9 cellular contexts compared by ENCODE assay signal in genomic region chr12:121033625-121034349, GRCh38. TPM values are rescaled to one million over a fixed set of nuclear protein-coding genes. Genes with fewer than 3 reads are reported as not detected.
DNase-seq lines count a peak whose midpoint lies in the region; ATAC-seq, FAIRE-seq and TF ChIP-seq lines count a peak whose summit lies in the region.
"Had no signal": no experiment of that assay in that cellular context is flagged by ENCODE, and none has a peak within 500 bp of the region (broad histone marks: within the 10 kb centered on the region; RNA-seq: fewer than 3 reads in every experiment).

No MANE protein-coding gene starts in this region.

- no peak overlapping the region for H3K27ac ChIP-seq in right lobe of liver
- no peak overlapping the region for H3K27ac ChIP-seq in HepG2 (ENCODE audit: extremely low read length, insufficient read depth, low read length)
- H3K27ac ChIP-seq: KMS-11 had no signal

- FAIRE-seq in HepG2 (lab: Jason Lieb, UNC) (no peak), frontal cortex (lab: Jason Lieb, UNC) (no peak)

- peak in 3 of 4 donors; percentile 29 to 35 (median 29) for ATAC-seq in right lobe of liver
- ATAC-seq in HepG2 = no peak
- peak; percentile 58 for ATAC-seq in left colon

- intact Hi-C loops in right lobe of liver (cut with DNase I) (no loop called here), HepG2 (cut with micrococcal nuclease; ENCODE audit: unreplicated experiment) (no loop called here), left colon (cut with DNase I, micrococcal nuclease) (no loop called here)

- POLR2A ChIA-PET in HepG2 (lab: Yijun Ruan, JAX) = no interaction called here

- no peak for TF ChIP-seq RAD21 in HepG2 (CRISPR knock-in tag; IDR thresholded peaks at IDR 0.05)

- peaks cover 0 to 7% (median 0%) of the 10 kb centered on the region in 4 donors for H3K4me1 ChIP-seq in right lobe of liver
- H3K4me1 ChIP-seq in HepG2 (ENCODE audit: insufficient read depth, low read length) = peaks cover 23% of the 10 kb centered on the region

- H3K4me2 ChIP-seq in HepG2 (ENCODE audit: low read depth, low read length) = no peak overlapping the region
- H3K4me2 ChIP-seq: KMS-11 had no signal

- no peak for TF ChIP-seq CTCF in right lobe of liver (IDR thresholded peaks at IDR 0.05)
- TF ChIP-seq CTCF in HepG2 (CRISPR knock-in tag; IDR thresholded peaks at IDR 0.05) = no peak

- H3K27me3 ChIP-seq in right lobe of liver (no peaks in the 10 kb centered on the region), HepG2 (ENCODE audit: control insufficient read depth in 1 of 2, insufficient read depth in 2 of 2, low read length in 2 of 2) (peaks cover 0 to 11% of the 10 kb centered on the region in 2 experiments; a peak in 2 of 5 replicates)

- no peaks in the 10 kb centered on the region for H3K36me3 ChIP-seq in right lobe of liver
- H3K36me3 ChIP-seq in HepG2 (replicated peaks in 1 of 2; ENCODE audit: control insufficient read depth in 1 of 2, insufficient read depth in 2 of 2, low read length in 2 of 2) = no peaks in the 10 kb centered on the region

- H3K4me3 ChIP-seq in right lobe of liver (no peak overlapping the region), HepG2 (replicated peaks in 1 of 3; ENCODE audit: insufficient read depth in 1 of 3, low read depth in 2 of 3, low read length in 3 of 3) (no peak overlapping the region)

- no peak for TF ChIP-seq POLR2A in right lobe of liver (IDR thresholded peaks at IDR 0.05)
- no peak for TF ChIP-seq POLR2A in HepG2 (IDR thresholded peaks at IDR 0.05; ENCODE audit: insufficient read depth in 1 of 2, low read depth in 2 of 2, low read length in 2 of 2)

- H4K20me1 ChIP-seq in HepG2 (ENCODE audit: insufficient read depth, low read length) = no peaks in the 10 kb centered on the region

- no peak overlapping the region for H3K9ac ChIP-seq in HepG2 (ENCODE audit: insufficient read depth, low read depth, low read length)
- H3K9ac ChIP-seq: KMS-11 had no signal

- BruUV-seq in HepG2 (replicated peaks; lab: Mats Ljungman, UMichigan) = no TSS peak

- in situ Hi-C loops in HepG2 (cut with HindIII; ENCODE audit: extremely low pct_ligation_motif_present, low pct_unique_long_range_greater_than_20kb) = no loop called here

- CTCF ChIA-PET in HepG2 (lab: Yijun Ruan, JAX; ENCODE audit: low intra/inter-chr PET ratio, low total read pairs) = no interaction called here

- no peak overlapping the region for H2AFZ ChIP-seq in HepG2 (ENCODE audit: low read length)

- H3K79me2 ChIP-seq in HepG2 (ENCODE audit: insufficient read depth, low read length) = no peaks in the 10 kb centered on the region

- 71% methylated on average over 6 of the region's 10 CpGs for WGBS in right lobe of liver (ENCODE audit: insufficient coverage, low coverage, low lambda C conversion rate, missing lambda C conversion rate)
- WGBS in HepG2 (ENCODE audit: low lambda C conversion rate) = 58% methylated on average over 9 of the region's 10 CpGs

- DNase-seq in right lobe of liver (no peak), HepG2 (ENCODE audit: low spot score) (no peak), left colon (no peak), NCI-H2107 (lab: John Stamatoyannopoulos, UW) (no peak), frontal cortex (ENCODE audit: low spot score in 2 of 2) (no peak), hepatic stellate cell (ENCODE audit: low spot score) (no peak), COLO668 (lab: John Stamatoyannopoulos, UW; ENCODE audit: unreplicated experiment) (no peak)
- DNase-seq in activated T-cell treated with anti-CD3 and anti-CD28 coated beads, Interleukin-2, amount 50 U/mL, for 1 hour = peak; percentile 40

- TF ChIP-seq EP300 in HepG2 (IDR thresholded peaks at IDR 0.05; ENCODE audit: low read depth in 2 of 2, low read length in 2 of 2) = no peak
- no peak for TF ChIP-seq EP300 in HepG2 (CRISPR knock-in tag; IDR thresholded peaks at IDR 0.05; ENCODE audit: borderline replicate concordance)

- H3K9me3 ChIP-seq in right lobe of liver = no peaks in the 10 kb centered on the region
- no peaks in the 10 kb centered on the region for H3K9me3 ChIP-seq in HepG2 (ENCODE audit: low read length)

RNA-seq across cellular contexts. Expression of gene OASL, which starts 5.3 kb away (rescaled TPM):
- total RNA-seq in right lobe of liver (10 to 100 TPM in 2 of 6 experiments, 1 to 10 TPM in 4; 1.6 to 19.2 (median 4.1) TPM), HepG2 (2016; rRNA removed; fragmentation: Illumina TruSeq; extraction: Trizol) (0.18 and 0.22 TPM in 2 replicates), left colon (10 to 100 TPM in 1 of 2 donors, 1 to 10 TPM in 1; 7.1 to 16.6 TPM), frontal cortex (not detected)
- 0.18 and 0.30 TPM in 2 replicates for total RNA-seq in HepG2 (2016; cell fraction: cytosol; rRNA removed; fragmentation: Illumina TruSeq; extraction: Trizol; ENCODE audit: low read depth)
- 0.19 and 0.21 TPM in 2 replicates for total RNA-seq in HepG2 (2016; cell fraction: insoluble cytoplasmic fraction; rRNA removed; fragmentation: Illumina TruSeq; extraction: Trizol)
- total RNA-seq in HepG2 (2016; cell fraction: membrane; rRNA removed; fragmentation: Illumina TruSeq; extraction: Trizol) = 0.15 and 0.31 TPM in 2 replicates
- not detected in 2 replicates for total RNA-seq in HepG2 (2016; cell fraction: nucleus; rRNA removed; fragmentation: Illumina TruSeq; extraction: Trizol)
- polyA plus RNA-seq in HepG2 (2011; rRNA removed) = 0.09 and 0.11 TPM in 2 replicates
- polyA plus RNA-seq in HepG2 (2011; cell fraction: cytosol; rRNA removed) = 0.05 and 0.09 TPM in 2 replicates
- polyA plus RNA-seq in HepG2 (2011; cell fraction: nucleus; rRNA removed) = not detected in 2 replicates
- 0.07 TPM in 1 of 2 replicates, not detected in the other for polyA plus RNA-seq in HepG2 (2012)
- 0.18 and 0.25 TPM in 2 replicates for polyA plus RNA-seq in HepG2 (2016; cell fraction: cytosol; fragmentation: Illumina TruSeq; extraction: Trizol; ENCODE audit: low read depth)
- 0.20 and 0.21 TPM in 2 replicates for polyA plus RNA-seq in HepG2 (2016; cell fraction: insoluble cytoplasmic fraction; fragmentation: Illumina TruSeq; extraction: Trizol; ENCODE audit: low read depth)
- 0.14 and 0.29 TPM in 2 replicates for polyA plus RNA-seq in HepG2 (2016; cell fraction: membrane; fragmentation: Illumina TruSeq; extraction: Trizol; ENCODE audit: low read depth)
- polyA plus RNA-seq in HepG2 (2016; cell fraction: nucleus; fragmentation: Illumina TruSeq; extraction: Trizol; ENCODE audit: insufficient read depth, low read depth) = 0.37 TPM in 1 of 2 replicates, not detected in the other
- 0.46 and 6.9 TPM in 2 replicates for polyA minus RNA-seq in HepG2 (2011; rRNA and poly(A)+ RNA removed; ENCODE audit: low replicate concordance)
- polyA minus RNA-seq in HepG2 (2011; cell fraction: cytosol; rRNA and poly(A)+ RNA removed) = not detected in 2 replicates
- polyA minus RNA-seq in HepG2 (2011; cell fraction: nucleus; rRNA and poly(A)+ RNA removed) = not detected in 2 replicates

RNA-seq across cellular contexts. Expression of gene C12orf43, which starts 17.5 kb away (rescaled TPM):
- 10 to 100 TPM in 2 of 6 experiments, 1 to 10 TPM in 4; 6.7 to 12.2 (median 8.8) TPM for total RNA-seq in right lobe of liver
- total RNA-seq in HepG2 (2016; rRNA removed; fragmentation: Illumina TruSeq; extraction: Trizol) = 11.1 and 12.9 TPM in 2 replicates
- 2.9 and 3.0 TPM in 2 replicates for total RNA-seq in HepG2 (2016; cell fraction: cytosol; rRNA removed; fragmentation: Illumina TruSeq; extraction: Trizol; ENCODE audit: low read depth)
- total RNA-seq in HepG2 (2016; cell fraction: insoluble cytoplasmic fraction; rRNA removed; fragmentation: Illumina TruSeq; extraction: Trizol) = 11.4 and 12.4 TPM in 2 replicates
- 6.7 and 7.4 TPM in 2 replicates for total RNA-seq in HepG2 (2016; cell fraction: membrane; rRNA removed; fragmentation: Illumina TruSeq; extraction: Trizol)
- 6.3 and 8.5 TPM in 2 replicates for total RNA-seq in HepG2 (2016; cell fraction: nucleus; rRNA removed; fragmentation: Illumina TruSeq; extraction: Trizol)
- 7.5 and 7.9 TPM in 2 replicates for polyA plus RNA-seq in HepG2 (2011; rRNA removed)
- polyA plus RNA-seq in HepG2 (2011; cell fraction: cytosol; rRNA removed) = 7.3 TPM in 2 replicates
- 5.4 and 5.7 TPM in 2 replicates for polyA plus RNA-seq in HepG2 (2011; cell fraction: nucleus; rRNA removed)
- polyA plus RNA-seq in HepG2 (2012) = 4.9 and 5.2 TPM in 2 replicates
- polyA plus RNA-seq in HepG2 (2016; cell fraction: cytosol; fragmentation: Illumina TruSeq; extraction: Trizol; ENCODE audit: low read depth) = 2.1 and 2.4 TPM in 2 replicates
- polyA plus RNA-seq in HepG2 (2016; cell fraction: insoluble cytoplasmic fraction; fragmentation: Illumina TruSeq; extraction: Trizol; ENCODE audit: low read depth) = 15.7 and 18.4 TPM in 2 replicates
- polyA plus RNA-seq in HepG2 (2016; cell fraction: membrane; fragmentation: Illumina TruSeq; extraction: Trizol; ENCODE audit: low read depth) = 4.8 and 5.4 TPM in 2 replicates
- 11.1 and 11.5 TPM in 2 replicates for polyA plus RNA-seq in HepG2 (2016; cell fraction: nucleus; fragmentation: Illumina TruSeq; extraction: Trizol; ENCODE audit: insufficient read depth, low read depth)
- 5.8 and 9.3 TPM in 2 replicates for polyA minus RNA-seq in HepG2 (2011; rRNA and poly(A)+ RNA removed; ENCODE audit: low replicate concordance)
- polyA minus RNA-seq in HepG2 (2011; cell fraction: cytosol; rRNA and poly(A)+ RNA removed) = 3.1 and 3.3 TPM in 2 replicates
- polyA minus RNA-seq in HepG2 (2011; cell fraction: nucleus; rRNA and poly(A)+ RNA removed) = 8.5 and 12.4 TPM in 2 replicates
- 10 to 100 TPM; 12.5 to 14.4 TPM for total RNA-seq in left colon
- 12.2 TPM for total RNA-seq in frontal cortex

RNA-seq across cellular contexts. Expression of gene HNF1A, which starts 55.4 kb away (rescaled TPM):
- total RNA-seq in right lobe of liver (10 to 100 TPM in 5 of 6 experiments, 1 to 10 TPM in 1; 9.8 to 20.5 (median 19.0) TPM), HepG2 (2016; rRNA removed; fragmentation: Illumina TruSeq; extraction: Trizol) (27.0 and 34.7 TPM in 2 replicates), left colon (10 to 100 TPM; 16.0 to 16.9 TPM), frontal cortex (not detected)
- total RNA-seq in HepG2 (2016; cell fraction: cytosol; rRNA removed; fragmentation: Illumina TruSeq; extraction: Trizol; ENCODE audit: low read depth) = 8.0 and 9.3 TPM in 2 replicates
- total RNA-seq in HepG2 (2016; cell fraction: insoluble cytoplasmic fraction; rRNA removed; fragmentation: Illumina TruSeq; extraction: Trizol) = 23.4 and 36.7 TPM in 2 replicates
- 19.4 and 20.4 TPM in 2 replicates for total RNA-seq in HepG2 (2016; cell fraction: membrane; rRNA removed; fragmentation: Illumina TruSeq; extraction: Trizol)
- 29.9 and 31.7 TPM in 2 replicates for total RNA-seq in HepG2 (2016; cell fraction: nucleus; rRNA removed; fragmentation: Illumina TruSeq; extraction: Trizol)
- polyA plus RNA-seq in HepG2 (2011; rRNA removed) = 13.4 and 18.2 TPM in 2 replicates
- polyA plus RNA-seq in HepG2 (2011; cell fraction: cytosol; rRNA removed) = 7.6 and 12.7 TPM in 2 replicates
- polyA plus RNA-seq in HepG2 (2011; cell fraction: nucleus; rRNA removed) = 41.8 and 43.1 TPM in 2 replicates
- polyA plus RNA-seq in HepG2 (2012) = 21.5 and 22.4 TPM in 2 replicates
- 6.0 and 7.0 TPM in 2 replicates for polyA plus RNA-seq in HepG2 (2016; cell fraction: cytosol; fragmentation: Illumina TruSeq; extraction: Trizol; ENCODE audit: low read depth)
- 27.7 and 38.7 TPM in 2 replicates for polyA plus RNA-seq in HepG2 (2016; cell fraction: insoluble cytoplasmic fraction; fragmentation: Illumina TruSeq; extraction: Trizol; ENCODE audit: low read depth)
- 13.6 and 14.7 TPM in 2 replicates for polyA plus RNA-seq in HepG2 (2016; cell fraction: membrane; fragmentation: Illumina TruSeq; extraction: Trizol; ENCODE audit: low read depth)
- 64.2 and 66.0 TPM in 2 replicates for polyA plus RNA-seq in HepG2 (2016; cell fraction: nucleus; fragmentation: Illumina TruSeq; extraction: Trizol; ENCODE audit: insufficient read depth, low read depth)
- polyA minus RNA-seq in HepG2 (2011; rRNA and poly(A)+ RNA removed; ENCODE audit: low replicate concordance) = 56.3 TPM in 1 of 2 replicates, not detected in the other
- polyA minus RNA-seq in HepG2 (2011; cell fraction: cytosol; rRNA and poly(A)+ RNA removed) = 14.7 and 17.2 TPM in 2 replicates
- 16.5 and 21.5 TPM in 2 replicates for polyA minus RNA-seq in HepG2 (2011; cell fraction: nucleus; rRNA and poly(A)+ RNA removed)
